1 cellular context compared by ENCODE assay signal in the genomic region with DNA sequence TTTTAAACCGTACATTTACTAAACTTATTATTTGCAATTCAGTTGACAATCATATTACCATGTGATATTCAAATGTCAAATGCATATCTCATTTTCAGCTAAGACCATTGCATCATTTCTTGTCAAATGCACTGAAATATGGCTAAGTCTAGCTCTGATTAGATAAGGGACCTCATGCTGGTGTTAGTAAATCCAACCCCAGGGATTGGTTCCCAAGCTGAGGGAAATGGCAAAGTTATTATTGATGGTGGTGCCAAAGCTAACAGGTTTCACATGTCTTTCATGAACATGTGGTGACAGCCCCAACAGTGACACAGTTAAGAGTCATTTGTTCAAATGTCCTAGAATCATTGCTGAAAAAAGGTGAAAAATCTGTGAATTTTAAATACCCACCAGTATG.
A peak's percentile ranks its signal among the peaks of the same experiment; 100 is the strongest.
TF ChIP-seq lines count a peak whose summit lies in the region.

No MANE protein-coding gene starts in this region.

TF ChIP-seq in HEK293, 187 proteins besides CTCF, POLR2A, EP300 and RAD21 (continued from another document and continues in another):
- no peak for TF ChIP-seq ZNF677 (tag by site-specific recombination; IDR thresholded peaks at IDR 0.05)
- TF ChIP-seq, protein P1, sequence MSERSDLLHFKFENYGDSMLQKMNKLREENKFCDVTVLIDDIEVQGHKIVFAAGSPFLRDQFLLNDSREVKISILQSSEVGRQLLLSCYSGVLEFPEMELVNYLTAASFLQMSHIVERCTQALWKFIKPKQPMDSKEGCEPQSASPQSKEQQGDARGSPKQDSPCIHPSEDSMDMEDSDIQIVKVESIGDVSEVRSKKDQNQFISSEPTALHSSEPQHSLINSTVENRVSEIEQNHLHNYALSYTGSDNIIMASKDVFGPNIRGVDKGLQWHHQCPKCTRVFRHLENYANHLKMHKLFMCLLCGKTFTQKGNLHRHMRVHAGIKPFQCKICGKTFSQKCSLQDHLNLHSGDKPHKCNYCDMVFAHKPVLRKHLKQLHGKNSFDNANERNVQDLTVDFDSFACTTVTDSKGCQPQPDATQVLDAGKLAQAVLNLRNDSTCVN (tag by site-specific recombination; optimal IDR thresholded peaks at IDR 0.05), result no peak
- TF ChIP-seq SCRT2 (tag by site-specific recombination; IDR thresholded peaks at IDR 0.05), result 0 out of 2 replicates have a peak, but pooled peaks have one; percentile 14
- TF ChIP-seq YY2 (tag by site-specific recombination; IDR thresholded peaks at IDR 0.05), result no peak
- TF ChIP-seq MZF1 (tag by site-specific recombination; IDR thresholded peaks at IDR 0.05; ENCODE audit: borderline replicate concordance), result no peak
- TF ChIP-seq FEZF1 (tag by site-specific recombination; IDR thresholded peaks at IDR 0.05), result peak; percentile 89
- TF ChIP-seq ZNF169 (tag by site-specific recombination; IDR thresholded peaks at IDR 0.05), result no peak
- TF ChIP-seq ZNF391 (tag by site-specific recombination; IDR thresholded peaks at IDR 0.05; ENCODE audit: borderline replicate concordance, low read depth), result no peak
- no peak for TF ChIP-seq PRDM6 (tag by site-specific recombination; IDR thresholded peaks at IDR 0.05)
- no peak for TF ChIP-seq ZNF580 (tag by site-specific recombination; IDR thresholded peaks at IDR 0.05)
- 0 out of 2 replicates have a peak, but pooled peaks have one; percentile 30 for TF ChIP-seq ZFP37 (tag by site-specific recombination; IDR thresholded peaks at IDR 0.05)
- TF ChIP-seq ZNF837 (tag by site-specific recombination; IDR thresholded peaks at IDR 0.05), result no peak
- 0 out of 2 replicates have a peak, but pooled peaks have one; percentile 29 for TF ChIP-seq KLF10 (tag by site-specific recombination; IDR thresholded peaks at IDR 0.05)
- TF ChIP-seq ZNF76 (tag by site-specific recombination; IDR thresholded peaks at IDR 0.05; ENCODE audit: borderline replicate concordance, low read depth), result no peak
- no peak for TF ChIP-seq PRDM4 (tag by site-specific recombination; IDR thresholded peaks at IDR 0.05)
- TF ChIP-seq ZBTB17 (tag by site-specific recombination; IDR thresholded peaks at IDR 0.05), result peak; percentile 42; the same call in 1 of the 2 replicates
- TF ChIP-seq INSM2 (tag by site-specific recombination; IDR thresholded peaks at IDR 0.05), result 0 out of 2 replicates have a peak, but pooled peaks have one; percentile 32
- no peak for TF ChIP-seq ZNF202 (tag by site-specific recombination; IDR thresholded peaks at IDR 0.05; ENCODE audit: borderline replicate concordance)
- TF ChIP-seq, protein P2, sequence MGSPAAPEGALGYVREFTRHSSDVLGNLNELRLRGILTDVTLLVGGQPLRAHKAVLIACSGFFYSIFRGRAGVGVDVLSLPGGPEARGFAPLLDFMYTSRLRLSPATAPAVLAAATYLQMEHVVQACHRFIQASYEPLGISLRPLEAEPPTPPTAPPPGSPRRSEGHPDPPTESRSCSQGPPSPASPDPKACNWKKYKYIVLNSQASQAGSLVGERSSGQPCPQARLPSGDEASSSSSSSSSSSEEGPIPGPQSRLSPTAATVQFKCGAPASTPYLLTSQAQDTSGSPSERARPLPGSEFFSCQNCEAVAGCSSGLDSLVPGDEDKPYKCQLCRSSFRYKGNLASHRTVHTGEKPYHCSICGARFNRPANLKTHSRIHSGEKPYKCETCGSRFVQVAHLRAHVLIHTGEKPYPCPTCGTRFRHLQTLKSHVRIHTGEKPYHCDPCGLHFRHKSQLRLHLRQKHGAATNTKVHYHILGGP (tag by site-specific recombination; IDR thresholded peaks at IDR 0.05), result 0 out of 2 replicates have a peak, but pooled peaks have one; percentile 52
- TF ChIP-seq ZFP69B (tag by site-specific recombination; IDR thresholded peaks at IDR 0.05), result no peak
- TF ChIP-seq ZNF623 (tag by site-specific recombination; IDR thresholded peaks at IDR 0.05), result no peak
- TF ChIP-seq GFI1B (tag by site-specific recombination; IDR thresholded peaks at IDR 0.05), result no peak
- TF ChIP-seq, protein P3, sequence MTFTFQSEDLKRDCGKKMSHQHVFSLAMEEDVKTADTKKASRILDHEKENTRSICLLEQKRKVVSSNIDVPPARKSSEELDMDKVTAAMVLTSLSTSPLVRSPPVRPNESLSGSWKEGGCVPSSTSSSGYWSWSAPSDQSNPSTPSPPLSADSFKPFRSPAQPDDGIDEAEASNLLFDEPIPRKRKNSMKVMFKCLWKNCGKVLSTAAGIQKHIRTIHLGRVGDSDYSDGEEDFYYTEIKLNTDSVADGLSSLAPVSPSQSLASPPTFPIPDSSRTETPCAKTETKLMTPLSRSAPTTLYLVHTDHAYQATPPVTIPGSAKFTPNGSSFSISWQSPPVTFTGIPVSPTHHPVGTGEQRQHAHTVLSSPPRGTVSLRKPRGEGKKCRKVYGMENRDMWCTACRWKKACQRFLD (tag by site-specific recombination; IDR thresholded peaks at IDR 0.05), result no peak
- no peak for TF ChIP-seq ZNF350 (tag by site-specific recombination; IDR thresholded peaks at IDR 0.05)
- TF ChIP-seq ZNF596 (tag by site-specific recombination; IDR thresholded peaks at IDR 0.05), result no peak
- TF ChIP-seq, protein P4, sequence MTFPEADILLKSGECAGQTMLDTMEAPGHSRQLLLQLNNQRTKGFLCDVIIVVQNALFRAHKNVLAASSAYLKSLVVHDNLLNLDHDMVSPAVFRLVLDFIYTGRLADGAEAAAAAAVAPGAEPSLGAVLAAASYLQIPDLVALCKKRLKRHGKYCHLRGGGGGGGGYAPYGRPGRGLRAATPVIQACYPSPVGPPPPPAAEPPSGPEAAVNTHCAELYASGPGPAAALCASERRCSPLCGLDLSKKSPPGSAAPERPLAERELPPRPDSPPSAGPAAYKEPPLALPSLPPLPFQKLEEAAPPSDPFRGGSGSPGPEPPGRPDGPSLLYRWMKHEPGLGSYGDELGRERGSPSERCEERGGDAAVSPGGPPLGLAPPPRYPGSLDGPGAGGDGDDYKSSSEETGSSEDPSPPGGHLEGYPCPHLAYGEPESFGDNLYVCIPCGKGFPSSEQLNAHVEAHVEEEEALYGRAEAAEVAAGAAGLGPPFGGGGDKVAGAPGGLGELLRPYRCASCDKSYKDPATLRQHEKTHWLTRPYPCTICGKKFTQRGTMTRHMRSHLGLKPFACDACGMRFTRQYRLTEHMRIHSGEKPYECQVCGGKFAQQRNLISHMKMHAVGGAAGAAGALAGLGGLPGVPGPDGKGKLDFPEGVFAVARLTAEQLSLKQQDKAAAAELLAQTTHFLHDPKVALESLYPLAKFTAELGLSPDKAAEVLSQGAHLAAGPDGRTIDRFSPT (tag by site-specific recombination; IDR thresholded peaks at IDR 0.05), result no peak
- no peak for TF ChIP-seq KLF7 (tag by site-specific recombination; IDR thresholded peaks at IDR 0.05; ENCODE audit: borderline replicate concordance)
- no peak for TF ChIP-seq ZNF561 (tag by site-specific recombination; IDR thresholded peaks at IDR 0.05; ENCODE audit: borderline replicate concordance)
- TF ChIP-seq ZBTB1 (tag by site-specific recombination; IDR thresholded peaks at IDR 0.05), result no peak
- peak; percentile 56 for TF ChIP-seq ZNF366 (tag by site-specific recombination; conservative IDR thresholded peaks at IDR 0.05)
- TF ChIP-seq KLF9 (tag by site-specific recombination; IDR thresholded peaks at IDR 0.05; ENCODE audit: low read depth), result no peak
- no peak for TF ChIP-seq ZNF155 (tag by site-specific recombination; IDR thresholded peaks at IDR 0.05)
- TF ChIP-seq ZNF132 (tag by site-specific recombination; IDR thresholded peaks at IDR 0.05; ENCODE audit: borderline replicate concordance), result no peak
- no peak for TF ChIP-seq ZNF10 (tag by site-specific recombination; IDR thresholded peaks at IDR 0.05)
- TF ChIP-seq ZNF112 (tag by site-specific recombination; IDR thresholded peaks at IDR 0.05), result no peak
- TF ChIP-seq ZBTB21 (tag by site-specific recombination; IDR thresholded peaks at IDR 0.05), result no peak
- 0 out of 2 replicates have a peak, but pooled peaks have one; percentile 59 for TF ChIP-seq IKZF3 (tag by site-specific recombination; IDR thresholded peaks at IDR 0.05)
- TF ChIP-seq ZNF792 (tag by site-specific recombination; IDR thresholded peaks at IDR 0.05), result no peak
- no peak for TF ChIP-seq REPIN1 (tag by site-specific recombination; IDR thresholded peaks at IDR 0.05; ENCODE audit: low read depth)
- TF ChIP-seq ZNF473 (tag by site-specific recombination; IDR thresholded peaks at IDR 0.05), result no peak
- TF ChIP-seq ZNF629 (tag by site-specific recombination; IDR thresholded peaks at IDR 0.05), result peak; percentile 68; the same call in 1 of the 2 replicates
- TF ChIP-seq, protein P5, sequence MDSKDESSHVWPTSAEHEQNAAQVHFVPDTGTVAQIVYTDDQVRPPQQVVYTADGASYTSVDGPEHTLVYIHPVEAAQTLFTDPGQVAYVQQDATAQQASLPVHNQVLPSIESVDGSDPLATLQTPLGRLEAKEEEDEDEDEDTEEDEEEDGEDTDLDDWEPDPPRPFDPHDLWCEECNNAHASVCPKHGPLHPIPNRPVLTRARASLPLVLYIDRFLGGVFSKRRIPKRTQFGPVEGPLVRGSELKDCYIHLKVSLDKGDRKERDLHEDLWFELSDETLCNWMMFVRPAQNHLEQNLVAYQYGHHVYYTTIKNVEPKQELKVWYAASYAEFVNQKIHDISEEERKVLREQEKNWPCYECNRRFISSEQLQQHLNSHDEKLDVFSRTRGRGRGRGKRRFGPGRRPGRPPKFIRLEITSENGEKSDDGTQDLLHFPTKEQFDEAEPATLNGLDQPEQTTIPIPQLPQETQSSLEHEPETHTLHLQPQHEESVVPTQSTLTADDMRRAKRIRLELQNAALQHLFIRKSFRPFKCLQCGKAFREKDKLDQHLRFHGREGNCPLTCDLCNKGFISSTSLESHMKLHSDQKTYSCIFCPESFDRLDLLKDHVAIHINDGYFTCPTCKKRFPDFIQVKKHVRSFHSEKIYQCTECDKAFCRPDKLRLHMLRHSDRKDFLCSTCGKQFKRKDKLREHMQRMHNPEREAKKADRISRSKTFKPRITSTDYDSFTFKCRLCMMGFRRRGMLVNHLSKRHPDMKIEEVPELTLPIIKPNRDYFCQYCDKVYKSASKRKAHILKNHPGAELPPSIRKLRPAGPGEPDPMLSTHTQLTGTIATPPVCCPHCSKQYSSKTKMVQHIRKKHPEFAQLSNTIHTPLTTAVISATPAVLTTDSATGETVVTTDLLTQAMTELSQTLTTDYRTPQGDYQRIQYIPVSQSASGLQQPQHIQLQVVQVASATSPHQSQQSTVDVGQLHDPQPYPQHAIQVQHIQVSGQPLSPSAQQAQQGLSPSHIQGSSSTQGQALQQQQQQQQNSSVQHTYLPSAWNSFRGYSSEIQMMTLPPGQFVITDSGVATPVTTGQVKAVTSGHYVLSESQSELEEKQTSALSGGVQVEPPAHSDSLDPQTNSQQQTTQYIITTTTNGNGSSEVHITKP (tag by site-specific recombination; IDR thresholded peaks at IDR 0.05), result no peak
- TF ChIP-seq ZBTB48 (tag by site-specific recombination; IDR thresholded peaks at IDR 0.05), result no peak; the same call in 1 of the 2 replicates
- TF ChIP-seq ZNF560 (tag by site-specific recombination; IDR thresholded peaks at IDR 0.05; ENCODE audit: borderline replicate concordance), result no peak
- TF ChIP-seq ZNF433 (tag by site-specific recombination; IDR thresholded peaks at IDR 0.05; ENCODE audit: low read depth), result no peak
- TF ChIP-seq KLF17 (tag by site-specific recombination; IDR thresholded peaks at IDR 0.05), result no peak
- TF ChIP-seq ZNF311 (tag by site-specific recombination; IDR thresholded peaks at IDR 0.05; ENCODE audit: borderline replicate concordance), result no peak
- no peak for TF ChIP-seq ZNF214 (tag by site-specific recombination; IDR thresholded peaks at IDR 0.05; ENCODE audit: borderline replicate concordance)
